8 cellular contexts compared by ENCODE assay signal in the genomic region with DNA sequence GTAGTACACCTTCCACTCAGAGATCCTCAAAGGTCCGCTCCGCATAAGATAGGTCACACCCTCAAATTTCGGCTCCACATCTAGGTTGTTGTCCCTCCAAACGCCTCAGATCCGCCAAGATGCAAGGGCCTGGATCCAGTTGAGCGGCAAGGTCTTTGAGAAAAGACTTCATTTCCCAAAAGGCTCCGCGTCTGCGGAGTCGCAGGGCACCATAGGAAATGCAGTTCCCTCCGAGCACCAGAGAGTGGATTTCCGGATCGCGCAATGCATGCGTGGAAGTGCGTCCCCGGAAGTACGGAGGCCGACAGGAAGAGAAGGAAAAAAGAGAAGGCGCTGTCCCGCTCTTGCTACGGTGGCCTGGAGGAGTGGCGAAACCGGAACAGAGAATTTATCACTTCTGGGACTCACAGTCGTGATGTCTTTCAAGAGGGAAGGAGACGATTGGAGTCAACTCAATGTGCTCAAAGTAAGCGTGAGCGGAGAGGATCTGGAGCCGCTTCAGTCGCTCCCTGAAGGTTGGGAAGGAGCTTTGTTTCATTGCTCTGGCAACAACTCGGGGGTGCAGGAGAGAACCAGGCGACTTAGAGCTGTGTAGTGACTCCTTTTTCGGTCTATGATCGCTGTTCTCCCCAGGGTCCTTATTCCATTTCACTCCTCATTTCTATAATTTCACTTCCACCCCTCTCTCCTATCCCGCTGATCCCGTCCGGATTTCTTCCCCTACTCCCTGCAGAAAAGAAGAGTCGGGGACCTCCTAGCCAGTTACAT. TPM values are rescaled to one million over a fixed set of nuclear protein-coding genes. Genes with fewer than 3 reads are reported as not detected.
DNase-seq lines count a peak whose midpoint lies in the region; ATAC-seq, FAIRE-seq and TF ChIP-seq lines count a peak whose summit lies in the region.

A gene with protein sequence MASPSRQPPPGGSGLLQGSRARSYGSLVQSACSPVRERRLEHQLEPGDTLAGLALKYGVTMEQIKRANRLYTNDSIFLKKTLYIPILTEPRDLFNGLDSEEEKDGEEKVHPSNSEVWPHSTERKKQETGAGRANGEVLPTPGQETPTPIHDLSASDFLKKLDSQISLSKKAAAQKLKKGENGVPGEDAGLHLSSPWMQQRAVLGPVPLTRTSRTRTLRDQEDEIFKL (minus strand): TSS at position 165 of the 768 bp plus-strand sequence. CDS start 644 bp downstream, outside the sequence.
A gene with protein sequence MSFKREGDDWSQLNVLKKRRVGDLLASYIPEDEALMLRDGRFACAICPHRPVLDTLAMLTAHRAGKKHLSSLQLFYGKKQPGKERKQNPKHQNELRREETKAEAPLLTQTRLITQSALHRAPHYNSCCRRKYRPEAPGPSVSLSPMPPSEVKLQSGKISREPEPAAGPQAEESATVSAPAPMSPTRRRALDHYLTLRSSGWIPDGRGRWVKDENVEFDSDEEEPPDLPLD (plus strand): TSS at position 407 of the 768 bp plus-strand sequence. CDS start 9 bp downstream, at position 416.

- BruUV-seq in HepG2 (replicated peaks; lab: Mats Ljungman, UMichigan), result TSS peak; percentile 88

- TF ChIP-seq EP300 in HepG2 (IDR thresholded peaks at IDR 0.05; ENCODE audit: low read depth in 2 of 2, low read length in 2 of 2), result peak in 1 of 2 experiments; percentile 54; a peak in 1 of 4 replicates
- TF ChIP-seq EP300 in HepG2 (CRISPR knock-in tag; IDR thresholded peaks at IDR 0.05; ENCODE audit: borderline replicate concordance), result peak; percentile 29; the same call in 1 of the 2 replicates

- CTCF ChIA-PET in HepG2 (lab: Yijun Ruan, JAX; ENCODE audit: low intra/inter-chr PET ratio, low total read pairs), result no interaction called here

- H3K4me3 ChIP-seq in HepG2 (replicated peaks in 1 of 3; ENCODE audit: insufficient read depth in 1 of 3, low read depth in 2 of 3, low read length in 3 of 3), result peak within 1 kb of the TSS; percentile 91 to 94 (median 93)

- in situ Hi-C loops in HepG2 (cut with HindIII; ENCODE audit: extremely low pct_ligation_motif_present, low pct_unique_long_range_greater_than_20kb), result no loop called here

- TF ChIP-seq CTCF in HepG2 (CRISPR knock-in tag; IDR thresholded peaks at IDR 0.05), result no peak; the same call in 1 of the 2 replicates

- peaks cover 25% of the 10 kb centered on the region for H3K4me1 ChIP-seq in HepG2 (ENCODE audit: insufficient read depth, low read length)

- DNase-seq in CD1c-positive myeloid dendritic cell (ENCODE audit: extremely low spot score) (peak; percentile 99), NCI-H774 (lab: John Stamatoyannopoulos, UW) (peak; percentile 99), dermis microvascular lymphatic vessel endothelial cell (ENCODE audit: low read depth in 2 of 2) (peak; percentile 95 to 99), HepG2 (ENCODE audit: low spot score) (peak; percentile 97)
- peak; percentile 95 to 97 for DNase-seq in activated CD4-positive, alpha-beta T cell treated with anti-CD3 and anti-CD28 coated beads, Interleukin-2, amount 50 U/mL, for 48 hours
- peak; percentile 93 to 94 for DNase-seq in stimulated activated CD4-positive, alpha-beta T cell treated with anti-CD3 and anti-CD28 coated beads, Interleukin-2, amount 100 ng/mL, for 48 hours

- peak within 1 kb of the TSS; percentile 91 for H3K4me2 ChIP-seq in HepG2 (ENCODE audit: low read depth, low read length)

- H3K9me3 ChIP-seq in HepG2 (ENCODE audit: low read length), result no peaks in the 10 kb centered on the region

- POLR2A ChIA-PET in HepG2 (lab: Yijun Ruan, JAX), result interaction anchor here (1.0 to 2.8 kb wide), 7 partner anchors 13 to 206 kb away, joined by 4 to 25 read pairs (median 4); a partner anchor contains a TSS

- 2% methylated on average over 37 of the region's 38 CpGs for WGBS in HepG2 (ENCODE audit: low lambda C conversion rate)

- peak; percentile 63 to 73 for TF ChIP-seq POLR2A in HepG2 (IDR thresholded peaks at IDR 0.05; ENCODE audit: insufficient read depth in 1 of 2, low read depth in 2 of 2, low read length in 2 of 2)

- H3K27ac ChIP-seq in HepG2 (ENCODE audit: extremely low read length, insufficient read depth, low read length), result peak within 1 kb of the TSS; percentile 85

- H3K36me3 ChIP-seq in HepG2 (replicated peaks in 1 of 2; ENCODE audit: control insufficient read depth in 1 of 2, insufficient read depth in 2 of 2, low read length in 2 of 2), result peaks cover 9 to 11% of the 10 kb centered on the region in 2 experiments; a peak in 4 of 5 replicates

- peak within 1 kb of the TSS; percentile 94 for H2AFZ ChIP-seq in HepG2 (ENCODE audit: low read length)

- intact Hi-C loops in HepG2 (cut with micrococcal nuclease; ENCODE audit: unreplicated experiment), result no loop called here

- FAIRE-seq in HepG2 (lab: Jason Lieb, UNC), result peak; percentile 99

- peaks cover 17% of the 10 kb centered on the region for H3K79me2 ChIP-seq in HepG2 (ENCODE audit: insufficient read depth, low read length)

- H3K27me3 ChIP-seq in HepG2 (ENCODE audit: control insufficient read depth in 1 of 2, insufficient read depth in 2 of 2, low read length in 2 of 2), result peaks cover 0 to 5% of the 10 kb centered on the region in 2 experiments; a peak in 2 of 5 replicates

- peak within 1 kb of the TSS; percentile 93 for H3K9ac ChIP-seq in HepG2 (ENCODE audit: insufficient read depth, low read depth, low read length)

- no peaks in the 10 kb centered on the region for H4K20me1 ChIP-seq in HepG2 (ENCODE audit: insufficient read depth, low read length)

- TF ChIP-seq RAD21 in HepG2 (CRISPR knock-in tag; IDR thresholded peaks at IDR 0.05), result no peak

- ATAC-seq in GM19397 (IDR thresholded peaks at IDR 0.05; ENCODE audit: unreplicated experiment) (peak; percentile 87), HG03565 (IDR thresholded peaks at IDR 0.05; ENCODE audit: unreplicated experiment) (peak; percentile 90), HepG2 (peak; percentile 94)

RNA-seq across cellular contexts. Expression of the first gene that starts in this region (rescaled TPM):
- total RNA-seq in dermis microvascular lymphatic vessel endothelial cell (3.2 and 3.5 TPM in 2 replicates), HepG2 (2016; rRNA removed; fragmentation: Illumina TruSeq; extraction: Trizol) (3.8 TPM in 2 replicates)
- 0.97 and 1.5 TPM in 2 replicates for total RNA-seq in HepG2 (2016; cell fraction: cytosol; rRNA removed; fragmentation: Illumina TruSeq; extraction: Trizol; ENCODE audit: low read depth)
- 4.2 and 4.6 TPM in 2 replicates for total RNA-seq in HepG2 (2016; cell fraction: insoluble cytoplasmic fraction; rRNA removed; fragmentation: Illumina TruSeq; extraction: Trizol)
- total RNA-seq in HepG2 (2016; cell fraction: membrane; rRNA removed; fragmentation: Illumina TruSeq; extraction: Trizol), result 2.6 and 2.8 TPM in 2 replicates
- 1.9 and 3.5 TPM in 2 replicates for total RNA-seq in HepG2 (2016; cell fraction: nucleus; rRNA removed; fragmentation: Illumina TruSeq; extraction: Trizol)
- polyA plus RNA-seq in HepG2 (2011; rRNA removed), result 4.6 and 4.8 TPM in 2 replicates
- polyA plus RNA-seq in HepG2 (2011; cell fraction: cytosol; rRNA removed), result 4.2 and 4.4 TPM in 2 replicates
- polyA plus RNA-seq in HepG2 (2011; cell fraction: nucleus; rRNA removed), result 4.2 and 5.0 TPM in 2 replicates
- 4.3 and 6.0 TPM in 2 replicates for polyA plus RNA-seq in HepG2 (2012)
- polyA plus RNA-seq in HepG2 (2016; cell fraction: cytosol; fragmentation: Illumina TruSeq; extraction: Trizol; ENCODE audit: low read depth), result 0.29 and 0.60 TPM in 2 replicates
- polyA plus RNA-seq in HepG2 (2016; cell fraction: insoluble cytoplasmic fraction; fragmentation: Illumina TruSeq; extraction: Trizol; ENCODE audit: low read depth), result 4.1 and 6.6 TPM in 2 replicates
- polyA plus RNA-seq in HepG2 (2016; cell fraction: membrane; fragmentation: Illumina TruSeq; extraction: Trizol; ENCODE audit: low read depth), result 1.2 and 1.4 TPM in 2 replicates
- polyA plus RNA-seq in HepG2 (2016; cell fraction: nucleus; fragmentation: Illumina TruSeq; extraction: Trizol; ENCODE audit: insufficient read depth, low read depth), result 3.3 and 4.5 TPM in 2 replicates
- 6.4 and 8.2 TPM in 2 replicates for polyA minus RNA-seq in HepG2 (2011; rRNA and poly(A)+ RNA removed; ENCODE audit: low replicate concordance)
- 4.5 and 7.3 TPM in 2 replicates for polyA minus RNA-seq in HepG2 (2011; cell fraction: cytosol; rRNA and poly(A)+ RNA removed)
- polyA minus RNA-seq in HepG2 (2011; cell fraction: nucleus; rRNA and poly(A)+ RNA removed), result 8.2 and 9.5 TPM in 2 replicates

RNA-seq across cellular contexts. Expression of the second gene that starts in this region (rescaled TPM):
- total RNA-seq in dermis microvascular lymphatic vessel endothelial cell, result 16.7 and 17.5 TPM in 2 replicates
- total RNA-seq in HepG2 (2016; rRNA removed; fragmentation: Illumina TruSeq; extraction: Trizol), result 31.5 and 32.5 TPM in 2 replicates
- total RNA-seq in HepG2 (2016; cell fraction: cytosol; rRNA removed; fragmentation: Illumina TruSeq; extraction: Trizol; ENCODE audit: low read depth), result 23.8 and 23.9 TPM in 2 replicates
- total RNA-seq in HepG2 (2016; cell fraction: insoluble cytoplasmic fraction; rRNA removed; fragmentation: Illumina TruSeq; extraction: Trizol), result 31.6 and 33.4 TPM in 2 replicates
- total RNA-seq in HepG2 (2016; cell fraction: membrane; rRNA removed; fragmentation: Illumina TruSeq; extraction: Trizol), result 17.9 and 18.4 TPM in 2 replicates
- total RNA-seq in HepG2 (2016; cell fraction: nucleus; rRNA removed; fragmentation: Illumina TruSeq; extraction: Trizol), result 15.4 and 17.5 TPM in 2 replicates
- 16.3 and 17.5 TPM in 2 replicates for polyA plus RNA-seq in HepG2 (2011; rRNA removed)
- 9.5 and 10.7 TPM in 2 replicates for polyA plus RNA-seq in HepG2 (2011; cell fraction: cytosol; rRNA removed)
- 19.4 and 25.2 TPM in 2 replicates for polyA plus RNA-seq in HepG2 (2011; cell fraction: nucleus; rRNA removed)
- polyA plus RNA-seq in HepG2 (2012), result 20.2 and 21.0 TPM in 2 replicates
- polyA plus RNA-seq in HepG2 (2016; cell fraction: cytosol; fragmentation: Illumina TruSeq; extraction: Trizol; ENCODE audit: low read depth), result 20.0 and 20.1 TPM in 2 replicates
- 32.9 and 37.1 TPM in 2 replicates for polyA plus RNA-seq in HepG2 (2016; cell fraction: insoluble cytoplasmic fraction; fragmentation: Illumina TruSeq; extraction: Trizol; ENCODE audit: low read depth)
- 16.4 and 19.5 TPM in 2 replicates for polyA plus RNA-seq in HepG2 (2016; cell fraction: membrane; fragmentation: Illumina TruSeq; extraction: Trizol; ENCODE audit: low read depth)
- 33.6 and 40.3 TPM in 2 replicates for polyA plus RNA-seq in HepG2 (2016; cell fraction: nucleus; fragmentation: Illumina TruSeq; extraction: Trizol; ENCODE audit: insufficient read depth, low read depth)
- 5.6 and 16.1 TPM in 2 replicates for polyA minus RNA-seq in HepG2 (2011; rRNA and poly(A)+ RNA removed; ENCODE audit: low replicate concordance)
- 3.4 and 5.4 TPM in 2 replicates for polyA minus RNA-seq in HepG2 (2011; cell fraction: cytosol; rRNA and poly(A)+ RNA removed)
- polyA minus RNA-seq in HepG2 (2011; cell fraction: nucleus; rRNA and poly(A)+ RNA removed), result 5.4 and 8.8 TPM in 2 replicates

Comparison
In these comparisons a context has a peak if more than half of its experiments do, and no peak if none do; other contexts are left out.
1. Peak in every context shown above with its lines: DNase-seq, ATAC-seq, H3K4me3 ChIP-seq and H3K27ac ChIP-seq.